9 cellular contexts compared by ENCODE assay signal in genomic region chr2:132606649-132607048, GRCh38.
"Had no signal": no experiment of that assay in that cellular context is flagged by ENCODE, and none has a peak within 500 bp of the region (broad histone marks: within the 10 kb centered on the region; RNA-seq: fewer than 3 reads in every experiment).

No MANE protein-coding gene starts in this region.

- H3K27ac ChIP-seq: GM23248, HL-60 had no signal

- H3K4me3 ChIP-seq: GM23248, HAP-1 had no signal

- H3K36me3 ChIP-seq: HAP-1 had no signal

- ATAC-seq: HCT116, HepG2 had no signal

- DNase-seq: GM23248, GOT3, H7, HFFc6, KBM-7 had no signal

- H3K9me3 ChIP-seq: HAP-1 had no signal

- H3K4me1 ChIP-seq: HAP-1 had no signal
